10 cellular contexts compared by ENCODE assay signal in genomic region chr1:91792393-91793032, GRCh38.
DNase-seq lines count a peak whose midpoint lies in the region; ATAC-seq and TF ChIP-seq lines count a peak whose summit lies in the region.
"Had no signal": no experiment of that assay in that cellular context is flagged by ENCODE, and none has a peak within 500 bp of the region (broad histone marks: within the 10 kb centered on the region; RNA-seq: fewer than 3 reads in every experiment).

No MANE protein-coding gene starts in this region.

- no peak overlapping the region for H3K4me2 ChIP-seq in mesendoderm (ENCODE audit: low read length)

- H3K27me3 ChIP-seq in breast epithelium (no peaks in the 10 kb centered on the region), brain microvascular endothelial cell (replicated peaks) (no peaks in the 10 kb centered on the region), mesendoderm (ENCODE audit: insufficient read depth, low read length, poor library complexity) (no peaks in the 10 kb centered on the region), uterus (no peaks in the 10 kb centered on the region), BE2C (no peaks in the 10 kb centered on the region)
- H3K27me3 ChIP-seq: ascending aorta had no signal

- H3K36me3 Mint-ChIP-seq in MCF 10A (ENCODE audit: insufficient read depth, unreplicated experiment): peaks cover 47% of the 10 kb centered on the region
- peaks cover 24% of the 10 kb centered on the region for H3K36me3 Mint-ChIP-seq in activated T-helper 17 cell treated with anti-CD3 and anti-CD28 coated beads, Interleukin-2, amount 50 U/mL, for 72 hours (ENCODE audit: low read depth)

- no peak overlapping the region for H3K56ac ChIP-seq in mesendoderm (ENCODE audit: low read length)

- no peak for TF ChIP-seq CTCF in breast epithelium (IDR thresholded peaks at IDR 0.05)
- no peak for TF ChIP-seq CTCF in MCF 10A (IDR thresholded peaks at IDR 0.05; ENCODE audit: unreplicated experiment)
- TF ChIP-seq CTCF in brain microvascular endothelial cell (IDR thresholded peaks at IDR 0.05; ENCODE audit: low read depth, low read length, missing control alignments): peak; percentile 2
- TF ChIP-seq CTCF in uterus (IDR thresholded peaks at IDR 0.05): peak in 2 of 4 experiments; percentile 10 to 17
- no peak for TF ChIP-seq CTCF in BE2C (IDR thresholded peaks at IDR 0.05; ENCODE audit: low read depth, low read length)

- peaks cover 38% of the 10 kb centered on the region for H3K4me1 Mint-ChIP-seq in MCF 10A (ENCODE audit: insufficient read depth, unreplicated experiment)
- peaks cover 13% of the 10 kb centered on the region for H3K4me1 Mint-ChIP-seq in activated T-helper 17 cell treated with anti-CD3 and anti-CD28 coated beads, Interleukin-2, amount 50 U/mL, for 72 hours

- H3K27ac ChIP-seq in breast epithelium: peak overlapping the region; percentile 37 to 82
- no peak overlapping the region for H3K27ac ChIP-seq in brain microvascular endothelial cell
- H3K27ac ChIP-seq in mesendoderm (ENCODE audit: low read depth, low read length): no peak overlapping the region
- peak overlapping the region; percentile 74 to 89 for H3K27ac ChIP-seq in uterus
- H3K27ac ChIP-seq: ascending aorta had no signal

- H3K4ac ChIP-seq in mesendoderm (ENCODE audit: low read depth, low read length): no peak overlapping the region

- POLR2A ChIA-PET in MCF 10A (lab: Yijun Ruan, JAX): interaction anchor here (0.6 to 2.4 kb wide), 12 partner anchors 11 to 278 kb away, joined by 3 to 8 read pairs (median 6); no protein-coding TSS in a partner anchor

- ATAC-seq in activated T-helper 17 cell treated with anti-CD3 and anti-CD28 coated beads, Interleukin-2, amount 50 U/mL, for 72 hours (replicated peaks): no peak

- H3K9me3 Mint-ChIP-seq in MCF 10A (ENCODE audit: unreplicated experiment): peaks cover 4% of the 10 kb centered on the region
- no peaks in the 10 kb centered on the region for H3K9me3 Mint-ChIP-seq in activated T-helper 17 cell treated with anti-CD3 and anti-CD28 coated beads, Interleukin-2, amount 50 U/mL, for 72 hours

- in situ Hi-C loops in brain microvascular endothelial cell (cut with HindIII; ENCODE audit: low pct_ligation_motif_present, low sequenced_read_pairs) (no loop called here), KBM-7 (cut with MboI; ENCODE audit: low pct_unique_long_range_greater_than_20kb, low sequenced_read_pairs) (no loop called here)

- no peak overlapping the region for H4K8ac ChIP-seq in mesendoderm (ENCODE audit: low read depth, low read length)

- DNase-seq in breast epithelium (ENCODE audit: low spot score in 2 of 2): no peak
- no peak for DNase-seq in MCF 10A (ENCODE audit: unreplicated experiment)
- no peak for DNase-seq in brain microvascular endothelial cell
- DNase-seq in mesendoderm: peak; percentile 58
- no peak for DNase-seq in uterus
- no peak for DNase-seq in BE2C
- no peak for DNase-seq in KBM-7
- DNase-seq: ACHN had no signal

- no peaks in the 10 kb centered on the region for H3K79me2 ChIP-seq in mesendoderm (ENCODE audit: control insufficient read depth, insufficient read depth, low read length)

- no peak for TF ChIP-seq POLR2A in breast epithelium (IDR thresholded peaks at IDR 0.05)
- TF ChIP-seq POLR2A in uterus (IDR thresholded peaks at IDR 0.05): no peak

- H3K9me3 ChIP-seq in breast epithelium: no peaks in the 10 kb centered on the region
- no peaks in the 10 kb centered on the region for H3K9me3 ChIP-seq in uterus
- H3K9me3 ChIP-seq in BE2C: no peaks in the 10 kb centered on the region
- H3K9me3 ChIP-seq: ascending aorta had no signal

- H3K23ac ChIP-seq in mesendoderm (ENCODE audit: low read length): no peak overlapping the region

- H3K9ac ChIP-seq in mesendoderm (ENCODE audit: low read length): no peak overlapping the region

- H3K4me3 ChIP-seq in breast epithelium (no peak overlapping the region), brain microvascular endothelial cell (ENCODE audit: low read depth, low read length) (no peak overlapping the region), mesendoderm (ENCODE audit: low read length) (no peak overlapping the region), uterus (no peak overlapping the region), BE2C (ENCODE audit: low read depth, low read length) (no peak overlapping the region)
- H3K4me3 ChIP-seq: ascending aorta had no signal

- no TSS peak for BruUV-seq in MCF 10A (replicated peaks; lab: Mats Ljungman, UMichigan)

- H2BK120ac ChIP-seq in mesendoderm (ENCODE audit: low read depth, low read length): no peak overlapping the region

- no peaks in the 10 kb centered on the region for H3K27me3 Mint-ChIP-seq in MCF 10A (ENCODE audit: insufficient read depth, unreplicated experiment)
- no peaks in the 10 kb centered on the region for H3K27me3 Mint-ChIP-seq in activated T-helper 17 cell treated with anti-CD3 and anti-CD28 coated beads, Interleukin-2, amount 50 U/mL, for 72 hours

- intact Hi-C loops in breast epithelium (cut with DNase I; ENCODE audit: low total_unique reads) (no loop called here), MCF 10A (cut with micrococcal nuclease) (no loop called here), uterus (cut with DNase I; ENCODE audit: low total_unique reads) (no loop called here)

- no peak overlapping the region for H2BK5ac ChIP-seq in mesendoderm (ENCODE audit: low read length)

- WGBS in mesendoderm (ENCODE audit: extremely low coverage, insufficient coverage, low lambda C conversion rate): no CpG with 5 or more reads among the region's 9 CpGs

- peak overlapping the region; percentile 72 for H3K18ac ChIP-seq in mesendoderm (ENCODE audit: low read length)

- CTCF ChIA-PET in MCF 10A (lab: Yijun Ruan, JAX): interaction anchor here (0.5 to 1.3 kb wide), 5 partner anchors 50 to 1328 kb away, joined by 3 to 4 read pairs (median 3); no protein-coding TSS in a partner anchor

- H3K4me1 ChIP-seq in breast epithelium (peaks cover 7 to 24% of the 10 kb centered on the region in 2 donors), mesendoderm (ENCODE audit: control insufficient read depth, low read depth, low read length) (peaks cover 10% of the 10 kb centered on the region), uterus (peaks cover 6 to 40% of the 10 kb centered on the region in 2 donors), BE2C (no peaks in the 10 kb centered on the region)

- H3K79me1 ChIP-seq in mesendoderm (ENCODE audit: low read length): no peaks in the 10 kb centered on the region

- H3K4me3 Mint-ChIP-seq in MCF 10A (ENCODE audit: unreplicated experiment): no peak overlapping the region
- H3K4me3 Mint-ChIP-seq in activated T-helper 17 cell treated with anti-CD3 and anti-CD28 coated beads, Interleukin-2, amount 50 U/mL, for 72 hours: no peak overlapping the region

- H4K5ac ChIP-seq in mesendoderm (ENCODE audit: low read length): no peak overlapping the region

- H3K36me3 ChIP-seq in breast epithelium (no peaks in the 10 kb centered on the region), brain microvascular endothelial cell (replicated peaks) (no peaks in the 10 kb centered on the region), mesendoderm (ENCODE audit: control insufficient read depth, insufficient read depth, low read length) (no peaks in the 10 kb centered on the region), uterus (no peaks in the 10 kb centered on the region), BE2C (no peaks in the 10 kb centered on the region)

- no peak overlapping the region for H2BK15ac ChIP-seq in mesendoderm (replicated peaks; ENCODE audit: low read depth)

- H3K27ac Mint-ChIP-seq in MCF 10A (ENCODE audit: low read depth, unreplicated experiment): no peak overlapping the region
- H3K27ac Mint-ChIP-seq in activated T-helper 17 cell treated with anti-CD3 and anti-CD28 coated beads, Interleukin-2, amount 50 U/mL, for 72 hours: no peak overlapping the region

- no peak overlapping the region for H2AK5ac ChIP-seq in mesendoderm (ENCODE audit: low read length)

Comparison
In these comparisons a context has a peak if more than half of its experiments do, and no peak if none do; other contexts are left out.
1. H3K27ac ChIP-seq: peak in breast epithelium (2 of 2) and uterus (2 of 2); none in brain microvascular endothelial cell (single experiment) and mesendoderm (single experiment).